10 cellular contexts compared by ENCODE assay signal in genomic region chr6:18501313-18502013, GRCh38.
DNase-seq lines count a peak whose midpoint lies in the region; ATAC-seq and TF ChIP-seq lines count a peak whose summit lies in the region.
"Had no signal": no experiment of that assay in that cellular context is flagged by ENCODE, and none has a peak within 500 bp of the region (broad histone marks: within the 10 kb centered on the region; RNA-seq: fewer than 3 reads in every experiment).

No MANE protein-coding gene starts in this region.

- peaks cover 4% of the 10 kb centered on the region for H3K27me3 Mint-ChIP-seq in activated T-helper 17 cell treated with anti-CD3 and anti-CD28 coated beads, Interleukin-2, amount 50 U/mL, for 72 hours

- no peaks in the 10 kb centered on the region for H3K27me3 ChIP-seq in left ventricle myocardium inferior (ENCODE audit: low read depth)

- no peak for TF ChIP-seq CTCF in left ventricle myocardium inferior (IDR thresholded peaks at IDR 0.05; ENCODE audit: borderline replicate concordance)

- H3K4me1 ChIP-seq in left ventricle myocardium inferior = peaks cover 13% of the 10 kb centered on the region

- no peak overlapping the region for H3K27ac Mint-ChIP-seq in activated T-helper 17 cell treated with anti-CD3 and anti-CD28 coated beads, Interleukin-2, amount 50 U/mL, for 72 hours
- H3K27ac Mint-ChIP-seq: activated naive CD8-positive, alpha-beta T cell had no signal

- H3K9me3 Mint-ChIP-seq in activated T-helper 17 cell treated with anti-CD3 and anti-CD28 coated beads, Interleukin-2, amount 50 U/mL, for 72 hours = no peaks in the 10 kb centered on the region

- H3K9me3 ChIP-seq in left ventricle myocardium inferior (replicated peaks) = no peaks in the 10 kb centered on the region

- DNase-seq in left ventricle myocardium inferior = peak; percentile 41
- peak; percentile 1 for DNase-seq in smooth muscle cell of the brain vasculature (ENCODE audit: low read depth, low spot score)
- DNase-seq in NCI-H524 treated with DMSO at 0.1 percent for 48 hours (lab: John Stamatoyannopoulos, UW) = no peak
- DNase-seq in inferior parietal cortex (ENCODE audit: extremely low spot score) = no peak
- DNase-seq: RPMI8226 had no signal

- no peak overlapping the region for H3K4me3 Mint-ChIP-seq in activated T-helper 17 cell treated with anti-CD3 and anti-CD28 coated beads, Interleukin-2, amount 50 U/mL, for 72 hours
- H3K4me3 Mint-ChIP-seq: activated naive CD8-positive, alpha-beta T cell had no signal

- no peaks in the 10 kb centered on the region for H3K36me3 Mint-ChIP-seq in activated T-helper 17 cell treated with anti-CD3 and anti-CD28 coated beads, Interleukin-2, amount 50 U/mL, for 72 hours (ENCODE audit: low read depth)
- H3K36me3 Mint-ChIP-seq: activated naive CD8-positive, alpha-beta T cell had no signal

- H3K4me3 ChIP-seq in left ventricle myocardium inferior = no peak overlapping the region

- intact Hi-C loops in left ventricle myocardium inferior (cut with micrococcal nuclease) = no loop called here

- H3K36me3 ChIP-seq in left ventricle myocardium inferior = no peaks in the 10 kb centered on the region

- H3K27ac ChIP-seq in left ventricle myocardium inferior (replicated peaks) = peak overlapping the region; percentile 57

- no peaks in the 10 kb centered on the region for H3K4me1 Mint-ChIP-seq in activated T-helper 17 cell treated with anti-CD3 and anti-CD28 coated beads, Interleukin-2, amount 50 U/mL, for 72 hours

- ATAC-seq in GM18870 (IDR thresholded peaks at IDR 0.05; ENCODE audit: unreplicated experiment) (peak; percentile 45), GM21737 (IDR thresholded peaks at IDR 0.05; ENCODE audit: unreplicated experiment) (no peak), GM18519 (IDR thresholded peaks at IDR 0.05; ENCODE audit: low FRiP score, unreplicated experiment) (no peak)
- ATAC-seq in activated T-helper 17 cell treated with anti-CD3 and anti-CD28 coated beads, Interleukin-2, amount 50 U/mL, for 72 hours (replicated peaks) = peak; percentile 35

Comparison
In these comparisons a context has a peak if more than half of its experiments do, and no peak if none do; other contexts are left out.
1. ATAC-seq: peak in GM18870 (single experiment) and activated T-helper 17 cell treated with anti-CD3 and anti-CD28 coated beads, Interleukin-2, amount 50 U/mL, for 72 hours (single experiment); none in GM21737 (single experiment) and GM18519 (single experiment).
2. DNase-seq: peak in left ventricle myocardium inferior (single experiment) and smooth muscle cell of the brain vasculature (single experiment); none in NCI-H524 treated with DMSO at 0.1 percent for 48 hours (single experiment) and inferior parietal cortex (single experiment).